In the genomic region with DNA sequence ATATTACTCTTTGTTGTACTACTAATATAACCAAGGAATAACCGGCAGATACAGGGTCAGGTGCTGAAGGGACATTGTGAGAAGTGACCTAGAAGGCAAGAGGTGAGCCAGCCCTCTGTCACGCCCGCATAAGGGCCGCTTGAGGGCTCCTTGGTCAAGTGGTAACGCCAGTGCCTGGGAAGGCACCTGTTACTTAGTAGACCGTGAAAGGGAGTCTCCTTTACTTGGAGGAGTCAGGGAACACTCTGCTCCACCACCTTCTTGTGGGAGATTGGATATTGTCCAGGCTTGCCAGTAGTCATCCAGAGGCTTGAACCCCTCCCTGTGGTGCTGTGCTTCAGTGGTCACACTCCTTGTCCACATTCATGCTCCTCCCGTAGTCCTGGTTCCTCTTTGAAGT, we compare ENCODE assay signal across 8 cellular contexts. TPM values are rescaled to one million over a fixed set of nuclear protein-coding genes. Genes with fewer than 3 reads are reported as not detected.
A peak's percentile ranks its signal among the peaks of the same experiment; 100 is the strongest.
DNase-seq lines count a peak whose midpoint lies in the region; ATAC-seq and TF ChIP-seq lines count a peak whose summit lies in the region.
"Not testable (repeated sequence)": the region's sequence is repeated elsewhere in the genome, so short reads cannot be mapped to it uniquely, and the experiment has no call there.

No MANE protein-coding gene starts in this region.

- not testable (repeated sequence) for H3K27me3 ChIP-seq in CD4-positive, CD25-positive, alpha-beta regulatory T cell (ENCODE audit: control insufficient read depth, insufficient read depth, low read length); H9 (ENCODE audit: insufficient read depth, low read length); lung (ENCODE audit: control insufficient read depth, insufficient read depth)

- not testable (repeated sequence) for H3K56ac ChIP-seq in H9 (ENCODE audit: insufficient read length, low read depth, low read length)

- not testable (repeated sequence) for ATAC-seq in CD4-positive, CD25-positive, alpha-beta regulatory T cell (ENCODE audit: low read depth in 2 of 2); activated CD8-positive, alpha-beta memory T cell treated with anti-CD3 and anti-CD28 coated beads, Interleukin-2, amount 10 ng/mL, durations not matched to agents 7 days and 5 days; central memory CD8-positive, alpha-beta T cell (replicated peaks; ENCODE audit: extremely low read depth, poor library complexity, severe bottlenecking); lung (ENCODE audit: insufficient read depth, low FRiP score)

- H3K27ac ChIP-seq in CD4-positive, CD25-positive, alpha-beta regulatory T cell (ENCODE audit: insufficient read depth, low read length, poor library complexity, severe bottlenecking) = peak overlapping the region; percentile 78
- not testable (repeated sequence) for H3K27ac ChIP-seq in H9 (ENCODE audit: insufficient read length, low read depth, low read length); lung (ENCODE audit: low read depth in 1 of 2, low read length in 1 of 2)

- H3K79me1 ChIP-seq in H9 (ENCODE audit: insufficient read depth, low read depth, low read length, poor library complexity, severe bottlenecking) = peaks cover 12% of the 10 kb centered on the region

- peaks cover 53% of the 10 kb centered on the region for H3K36me3 Mint-ChIP-seq in CD4-positive, CD25-positive, alpha-beta regulatory T cell
- peaks cover 40 to 73% (median 71%) of the 10 kb centered on the region in 3 experiments for H3K36me3 Mint-ChIP-seq in H9 (ENCODE audit: insufficient read depth in 1 of 3, low read depth in 3 of 3)
- peaks cover 67% of the 10 kb centered on the region for H3K36me3 Mint-ChIP-seq in T-helper 1 cell treated with Interleukin-12 subunit alpha and Interleukin-12 subunit beta and Interleukin-4 antibody, amounts not matched to agents 30 μg/mL and 1 μg/mL, for 36 hours (ENCODE audit: low read depth)
- H3K36me3 Mint-ChIP-seq in activated CD8-positive, alpha-beta memory T cell treated with anti-CD3 and anti-CD28 coated beads, Interleukin-2, amount 10 ng/mL, durations not matched to agents 7 days and 5 days = peaks cover 77% of the 10 kb centered on the region
- H3K36me3 Mint-ChIP-seq in activated naive CD4-positive, alpha-beta T cell treated with anti-CD3 and anti-CD28 coated beads, Interleukin-2, amount 50 U/mL, for 24 hours = peaks cover 22% of the 10 kb centered on the region
- H3K36me3 Mint-ChIP-seq in central memory CD8-positive, alpha-beta T cell (ENCODE audit: insufficient read depth) = peaks cover 67% of the 10 kb centered on the region
- peaks cover 20% of the 10 kb centered on the region for H3K36me3 Mint-ChIP-seq in progenitor cell of endocrine pancreas (ENCODE audit: insufficient read depth)

- peak overlapping the region; percentile 58 to 84 (median 74) for H3K4me3 Mint-ChIP-seq in CD4-positive, CD25-positive, alpha-beta regulatory T cell
- not testable (repeated sequence) for H3K4me3 Mint-ChIP-seq in H9; activated CD8-positive, alpha-beta memory T cell treated with anti-CD3 and anti-CD28 coated beads, Interleukin-2, amount 10 ng/mL, durations not matched to agents 7 days and 5 days; central memory CD8-positive, alpha-beta T cell; progenitor cell of endocrine pancreas (ENCODE audit: low read depth)
- peak overlapping the region; percentile 77 for H3K4me3 Mint-ChIP-seq in T-helper 1 cell treated with Interleukin-12 subunit alpha and Interleukin-12 subunit beta and Interleukin-4 antibody, amounts not matched to agents 30 μg/mL and 1 μg/mL, for 36 hours
- peak overlapping the region; percentile 56 for H3K4me3 Mint-ChIP-seq in activated naive CD4-positive, alpha-beta T cell treated with anti-CD3 and anti-CD28 coated beads, Interleukin-2, amount 50 U/mL, for 24 hours

- peak overlapping the region; percentile 59 for H3K4me3 ChIP-seq in CD4-positive, CD25-positive, alpha-beta regulatory T cell (ENCODE audit: low read depth, low read length)
- H3K4me3 ChIP-seq in lung = not testable (repeated sequence)

- peaks cover 14% of the 10 kb centered on the region for H3K79me2 ChIP-seq in H9 (ENCODE audit: insufficient read depth, low read length)

- H3K27ac Mint-ChIP-seq in CD4-positive, CD25-positive, alpha-beta regulatory T cell = peak overlapping the region; percentile 88 to 90 (median 90)
- H3K27ac Mint-ChIP-seq in H9 = peak overlapping the region in 2 of 3 experiments; percentile 9 to 71; a peak in 3 of 7 replicates
- H3K27ac Mint-ChIP-seq in T-helper 1 cell treated with Interleukin-12 subunit alpha and Interleukin-12 subunit beta and Interleukin-4 antibody, amounts not matched to agents 30 μg/mL and 1 μg/mL, for 36 hours = peak overlapping the region; percentile 86
- H3K27ac Mint-ChIP-seq in activated CD8-positive, alpha-beta memory T cell treated with anti-CD3 and anti-CD28 coated beads, Interleukin-2, amount 10 ng/mL, durations not matched to agents 7 days and 5 days = peak overlapping the region; percentile 75
- H3K27ac Mint-ChIP-seq in activated naive CD4-positive, alpha-beta T cell treated with anti-CD3 and anti-CD28 coated beads, Interleukin-2, amount 50 U/mL, for 24 hours = peak overlapping the region; percentile 96
- H3K27ac Mint-ChIP-seq in central memory CD8-positive, alpha-beta T cell (ENCODE audit: low read depth) = peak overlapping the region; percentile 90
- H3K27ac Mint-ChIP-seq in progenitor cell of endocrine pancreas = peak overlapping the region; percentile 75

- H3K14ac ChIP-seq in H9 (ENCODE audit: insufficient read depth, low read length) = not testable (repeated sequence)

- DNase-seq in CD4-positive, CD25-positive, alpha-beta regulatory T cell; H9; central memory CD8-positive, alpha-beta T cell (ENCODE audit: low spot score in 2 of 2); progenitor cell of endocrine pancreas (ENCODE audit: low spot score, unreplicated experiment): not testable (repeated sequence)
- peak; percentile 39 for DNase-seq in activated CD8-positive, alpha-beta memory T cell treated with anti-CD3 and anti-CD28 coated beads, Interleukin-2, amount 10 ng/mL, durations not matched to agents 7 days and 5 days
- DNase-seq in lung (ENCODE audit: low spot score) = peak; percentile 45

- not testable (repeated sequence) for H3K27me3 Mint-ChIP-seq in CD4-positive, CD25-positive, alpha-beta regulatory T cell; H9 (ENCODE audit: low read depth); T-helper 1 cell treated with Interleukin-12 subunit alpha and Interleukin-12 subunit beta and Interleukin-4 antibody, amounts not matched to agents 30 μg/mL and 1 μg/mL, for 36 hours (ENCODE audit: low read depth); activated CD8-positive, alpha-beta memory T cell treated with anti-CD3 and anti-CD28 coated beads, Interleukin-2, amount 10 ng/mL, durations not matched to agents 7 days and 5 days; activated naive CD4-positive, alpha-beta T cell treated with anti-CD3 and anti-CD28 coated beads, Interleukin-2, amount 50 U/mL, for 24 hours; central memory CD8-positive, alpha-beta T cell; progenitor cell of endocrine pancreas

- H3K18ac ChIP-seq in H9 (ENCODE audit: insufficient read length, low read depth, low read length) = not testable (repeated sequence)

- H4K20me1 ChIP-seq in H9 (ENCODE audit: control insufficient read depth, insufficient read depth, insufficient read length) = not testable (repeated sequence)

- WGBS in H9 (ENCODE audit: extremely low coverage, insufficient read length, low lambda C conversion rate) = no CpG with 5 or more reads among the region's 7 CpGs
- 78 to 81% methylated on average over 7 of the region's 7 CpGs for WGBS in lung, 2 donors

- H2AFZ ChIP-seq in H9 (ENCODE audit: low read length) = not testable (repeated sequence)

- H3K4me1 ChIP-seq in CD4-positive, CD25-positive, alpha-beta regulatory T cell (ENCODE audit: control insufficient read depth, insufficient read depth, low read length, poor library complexity, severe bottlenecking) = peaks cover 79% of the 10 kb centered on the region
- not testable (repeated sequence) for H3K4me1 ChIP-seq in H9 (ENCODE audit: insufficient read depth, low read length); lung (ENCODE audit: control insufficient read depth in 2 of 2, insufficient read depth in 2 of 2, low read length in 2 of 2)

- H2BK15ac ChIP-seq in H9 (ENCODE audit: low read depth, low read length) = not testable (repeated sequence)

- not testable (repeated sequence) for H3K23me2 ChIP-seq in H9 (ENCODE audit: insufficient read length, low read depth, low read length, poor library complexity, severe bottlenecking)

- H2BK120ac ChIP-seq in H9 (ENCODE audit: low read depth, low read length, poor library complexity, severe bottlenecking) = not testable (repeated sequence)

- H2BK12ac ChIP-seq in H9 (ENCODE audit: insufficient read length, low read depth, low read length) = not testable (repeated sequence)

- H3K4me1 Mint-ChIP-seq in CD4-positive, CD25-positive, alpha-beta regulatory T cell = peaks cover 48 to 91% (median 74%) of the 10 kb centered on the region in 4 donors
- H3K4me1 Mint-ChIP-seq in H9 = peaks cover 7 to 13% of the 10 kb centered on the region in 2 experiments
- H3K4me1 Mint-ChIP-seq in T-helper 1 cell treated with Interleukin-12 subunit alpha and Interleukin-12 subunit beta and Interleukin-4 antibody, amounts not matched to agents 30 μg/mL and 1 μg/mL, for 36 hours (ENCODE audit: low read depth) = peaks cover 73% of the 10 kb centered on the region
- H3K4me1 Mint-ChIP-seq in activated CD8-positive, alpha-beta memory T cell treated with anti-CD3 and anti-CD28 coated beads, Interleukin-2, amount 10 ng/mL, durations not matched to agents 7 days and 5 days = peaks cover 75% of the 10 kb centered on the region
- H3K4me1 Mint-ChIP-seq in activated naive CD4-positive, alpha-beta T cell treated with anti-CD3 and anti-CD28 coated beads, Interleukin-2, amount 50 U/mL, for 24 hours = peaks cover 84% of the 10 kb centered on the region
- H3K4me1 Mint-ChIP-seq in central memory CD8-positive, alpha-beta T cell = peaks cover 63% of the 10 kb centered on the region
- H3K4me1 Mint-ChIP-seq in progenitor cell of endocrine pancreas (ENCODE audit: low read depth) = not testable (repeated sequence)

- H2BK20ac ChIP-seq in H9 (ENCODE audit: low read depth, low read length, poor library complexity, severe bottlenecking) = not testable (repeated sequence)

- H2AK5ac ChIP-seq in H9 (ENCODE audit: insufficient read length, low read length) = not testable (repeated sequence)

- not testable (repeated sequence) for H3K9ac ChIP-seq in H9 (ENCODE audit: extremely low read depth, insufficient read length, low read length)

- peaks cover 57% of the 10 kb centered on the region for H3K36me3 ChIP-seq in CD4-positive, CD25-positive, alpha-beta regulatory T cell (ENCODE audit: control insufficient read depth, insufficient read depth, low read length)
- H3K36me3 ChIP-seq in lung (ENCODE audit: control insufficient read depth in 2 of 2, insufficient read depth in 2 of 2, low read length in 2 of 2) = peaks cover 31 to 39% of the 10 kb centered on the region in 2 donors

- H3T11ph ChIP-seq in H9 (ENCODE audit: low read length) = not testable (repeated sequence)

- CTCF ChIA-PET in activated CD8-positive, alpha-beta memory T cell treated with anti-CD3 and anti-CD28 coated beads, Interleukin-2, amount 10 ng/mL, durations not matched to agents 7 days and 5 days (lab: Charles Lee) = not testable (repeated sequence)

- not testable (repeated sequence) for H3K9me3 Mint-ChIP-seq in CD4-positive, CD25-positive, alpha-beta regulatory T cell; H9; T-helper 1 cell treated with Interleukin-12 subunit alpha and Interleukin-12 subunit beta and Interleukin-4 antibody, amounts not matched to agents 30 μg/mL and 1 μg/mL, for 36 hours; activated CD8-positive, alpha-beta memory T cell treated with anti-CD3 and anti-CD28 coated beads, Interleukin-2, amount 10 ng/mL, durations not matched to agents 7 days and 5 days (ENCODE audit: low read depth); activated naive CD4-positive, alpha-beta T cell treated with anti-CD3 and anti-CD28 coated beads, Interleukin-2, amount 50 U/mL, for 24 hours; central memory CD8-positive, alpha-beta T cell; progenitor cell of endocrine pancreas (ENCODE audit: low read depth)

- H3K9me3 ChIP-seq in CD4-positive, CD25-positive, alpha-beta regulatory T cell (ENCODE audit: control insufficient read depth in 2 of 2, low read length in 2 of 2); H9 (ENCODE audit: control insufficient read depth, low read depth, low read length); lung (ENCODE audit: control insufficient read depth in 2 of 2, insufficient read depth in 1 of 2, low read length in 1 of 2): not testable (repeated sequence)

- not testable (repeated sequence) for H3K23ac ChIP-seq in H9 (ENCODE audit: insufficient read length, low read depth, low read length)

- H3K4me2 ChIP-seq in H9 (ENCODE audit: insufficient read depth, insufficient read length, low read length) = not testable (repeated sequence)

- not testable (repeated sequence) for H4K91ac ChIP-seq in H9 (ENCODE audit: insufficient read length, low read depth, low read length)

- H4K5ac ChIP-seq in H9 (ENCODE audit: insufficient read length, low read depth, low read length) = not testable (repeated sequence)

- TF ChIP-seq CTCF in H9 (conservative IDR thresholded peaks at IDR 0.05); lung (IDR thresholded peaks at IDR 0.05; ENCODE audit: control extremely low read depth, extremely low read depth); progenitor cell of endocrine pancreas (IDR thresholded peaks at IDR 0.05; ENCODE audit: unreplicated experiment): not testable (repeated sequence)

- not testable (repeated sequence) for H3K4ac ChIP-seq in H9 (ENCODE audit: low read depth, low read length)

- not testable (repeated sequence) for H2BK5ac ChIP-seq in H9 (ENCODE audit: insufficient read length, low read length)

- H4K8ac ChIP-seq in H9 (replicated peaks; ENCODE audit: insufficient read length, low read depth, low read length) = not testable (repeated sequence)

RNA-seq across cellular contexts. Expression of gene NUP50, which starts 5.9 kb away (rescaled TPM):
- total RNA-seq in CD4-positive, CD25-positive, alpha-beta regulatory T cell = 98.8 TPM
- polyA plus RNA-seq in CD4-positive, CD25-positive, alpha-beta regulatory T cell = 10 to 100 TPM; 52.0 to 70.1 (median 65.2) TPM
- 125 and 134 TPM in 2 replicates for total RNA-seq in H9 (2021)
- total RNA-seq in activated CD8-positive, alpha-beta memory T cell treated with anti-CD3 and anti-CD28 coated beads, Interleukin-2, amount 10 ng/mL, durations not matched to agents 7 days and 5 days = 100 to 1,000 TPM; 150 to 155 TPM
- total RNA-seq in lung = 10 to 100 TPM; 66.2 to 80.1 TPM
- polyA plus RNA-seq in lung = 10 to 100 TPM; 15.2 to 27.6 TPM
- total RNA-seq in progenitor cell of endocrine pancreas = 62.6 and 65.1 TPM in 2 replicates

Comparison
In these comparisons a context has a peak if more than half of its experiments do, and no peak if none do; other contexts are left out.
1. H3K27ac Mint-ChIP-seq: peak in every context shown above with its lines; median percentile 96 in activated naive CD4-positive, alpha-beta T cell treated with anti-CD3 and anti-CD28 coated beads, Interleukin-2, amount 50 U/mL, for 24 hours; 90 in CD4-positive, CD25-positive, alpha-beta regulatory T cell; 90 in central memory CD8-positive, alpha-beta T cell; 86 in T-helper 1 cell treated with Interleukin-12 subunit alpha and Interleukin-12 subunit beta and Interleukin-4 antibody, amounts not matched to agents 30 μg/mL and 1 μg/mL, for 36 hours; 75 in activated CD8-positive, alpha-beta memory T cell treated with anti-CD3 and anti-CD28 coated beads, Interleukin-2, amount 10 ng/mL, durations not matched to agents 7 days and 5 days; 75 in progenitor cell of endocrine pancreas; 40 in H9.